Comparison of ENCODE assay signal across 9 cellular contexts in the genomic region with DNA sequence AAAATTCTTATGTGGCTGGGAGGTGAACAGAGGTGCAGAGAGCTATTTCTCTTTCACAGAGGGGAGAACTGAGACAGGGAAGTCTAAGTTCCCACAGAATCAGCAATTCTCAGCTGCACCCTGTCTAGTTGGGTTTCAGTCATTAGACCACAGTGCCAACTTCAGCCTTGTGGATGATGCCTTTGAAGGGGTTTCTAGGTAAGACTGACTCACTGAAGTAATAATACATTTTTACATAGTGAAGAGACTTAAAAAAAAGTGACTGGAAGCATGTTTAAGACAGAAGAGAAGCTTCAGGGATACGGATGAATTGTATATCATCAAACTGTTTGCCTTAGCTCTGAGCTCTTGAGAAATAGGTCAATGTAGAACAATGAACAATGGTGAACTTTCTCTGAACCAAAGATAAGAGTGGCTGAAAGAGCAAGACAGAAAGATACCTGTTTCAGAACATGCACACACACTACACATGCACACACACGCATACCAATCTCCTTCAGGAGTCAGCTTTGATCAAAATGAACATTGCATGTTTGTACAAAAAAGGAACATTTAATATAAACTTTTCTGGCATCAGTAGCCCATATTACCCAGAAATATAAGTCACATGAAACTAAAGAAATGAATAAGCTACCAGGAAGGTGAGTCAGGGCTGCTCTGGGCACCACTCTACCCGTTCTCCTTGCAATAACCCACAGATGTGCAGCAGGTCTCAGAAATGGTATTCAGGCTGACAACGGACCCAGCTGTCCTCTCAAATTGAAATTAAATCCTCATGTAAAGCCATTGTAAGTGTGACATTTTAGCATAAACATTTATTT. TPM values are rescaled to one million over a fixed set of nuclear protein-coding genes. Genes with fewer than 3 reads are reported as not detected.
DNase-seq lines count a peak whose midpoint lies in the region; ATAC-seq and TF ChIP-seq lines count a peak whose summit lies in the region.
"Had no signal": no experiment of that assay in that cellular context is flagged by ENCODE, and none has a peak within 500 bp of the region (broad histone marks: within the 10 kb centered on the region; RNA-seq: fewer than 3 reads in every experiment).

No MANE protein-coding gene starts in this region.

- no peak for TF ChIP-seq CTCF in osteocyte (IDR thresholded peaks at IDR 0.05)

- DNase-seq in COLO829 (ENCODE audit: low spot score), result peak; percentile 40
- no peak for DNase-seq in activated T-helper 1 cell treated with anti-CD3 and anti-CD28 coated beads, Interleukin-12 subunit alpha, Interleukin-12 subunit beta, Interleukin-2, Interleukin-4 antibody, amounts not matched to agents 30 ng/mL and 10 ng/mL and 1 ng/mL, durations not matched to agents 14 hours and 24 hours and 36 hours (ENCODE audit: low spot score)
- peak; percentile 38 for DNase-seq in iris pigment epithelial cell (ENCODE audit: low read depth)
- no peak for DNase-seq in NCI-H524 treated with DMSO at 0.1 percent for 48 hours (lab: John Stamatoyannopoulos, UW)
- DNase-seq in osteocyte (ENCODE audit: extremely low spot score, unreplicated experiment), result no peak
- DNase-seq in activated CD8-positive, alpha-beta memory T cell treated with anti-CD3 and anti-CD28 coated beads for 24 hours, result no peak
- DNase-seq: sigmoid colon had no signal

- no peak overlapping the region for H3K4me3 Mint-ChIP-seq in activated T-helper 1 cell treated with anti-CD3 and anti-CD28 coated beads, Interleukin-12 subunit alpha, Interleukin-12 subunit beta, Interleukin-2, Interleukin-4 antibody, amounts not matched to agents 30 ng/mL and 10 ng/mL and 1 ng/mL, durations not matched to agents 14 hours and 24 hours and 36 hours
- H3K4me3 Mint-ChIP-seq in osteocyte (ENCODE audit: unreplicated experiment), result no peak overlapping the region

- ATAC-seq in GM21576 (IDR thresholded peaks at IDR 0.05; ENCODE audit: unreplicated experiment) (peak; percentile 83), HG03039 (IDR thresholded peaks at IDR 0.05; ENCODE audit: unreplicated experiment) (no peak)

- no peaks in the 10 kb centered on the region for H3K36me3 Mint-ChIP-seq in activated T-helper 1 cell treated with anti-CD3 and anti-CD28 coated beads, Interleukin-12 subunit alpha, Interleukin-12 subunit beta, Interleukin-2, Interleukin-4 antibody, amounts not matched to agents 30 ng/mL and 10 ng/mL and 1 ng/mL, durations not matched to agents 14 hours and 24 hours and 36 hours (ENCODE audit: low read depth)
- no peaks in the 10 kb centered on the region for H3K36me3 Mint-ChIP-seq in osteocyte (ENCODE audit: unreplicated experiment)

- peak overlapping the region; percentile 42 for H3K27ac Mint-ChIP-seq in activated T-helper 1 cell treated with anti-CD3 and anti-CD28 coated beads, Interleukin-12 subunit alpha, Interleukin-12 subunit beta, Interleukin-2, Interleukin-4 antibody, amounts not matched to agents 30 ng/mL and 10 ng/mL and 1 ng/mL, durations not matched to agents 14 hours and 24 hours and 36 hours
- H3K27ac Mint-ChIP-seq in osteocyte (ENCODE audit: unreplicated experiment), result no peak overlapping the region

- H3K27me3 Mint-ChIP-seq in activated T-helper 1 cell treated with anti-CD3 and anti-CD28 coated beads, Interleukin-12 subunit alpha, Interleukin-12 subunit beta, Interleukin-2, Interleukin-4 antibody, amounts not matched to agents 30 ng/mL and 10 ng/mL and 1 ng/mL, durations not matched to agents 14 hours and 24 hours and 36 hours (ENCODE audit: insufficient read depth), result no peaks in the 10 kb centered on the region
- H3K27me3 Mint-ChIP-seq in osteocyte (ENCODE audit: unreplicated experiment), result peaks cover 19% of the 10 kb centered on the region

- intact Hi-C loops in activated T-helper 1 cell treated with anti-CD3 and anti-CD28 coated beads, Interleukin-12 subunit alpha, Interleukin-12 subunit beta, Interleukin-2, Interleukin-4 antibody, amounts not matched to agents 30 ng/mL and 10 ng/mL and 1 ng/mL, durations not matched to agents 14 hours and 24 hours and 36 hours (cut with micrococcal nuclease), result loop anchor here (2.0 kb wide), 1 partner anchor 15 kb away; no protein-coding TSS in a partner anchor

- H3K9me3 Mint-ChIP-seq in activated T-helper 1 cell treated with anti-CD3 and anti-CD28 coated beads, Interleukin-12 subunit alpha, Interleukin-12 subunit beta, Interleukin-2, Interleukin-4 antibody, amounts not matched to agents 30 ng/mL and 10 ng/mL and 1 ng/mL, durations not matched to agents 14 hours and 24 hours and 36 hours, result no peaks in the 10 kb centered on the region
- no peaks in the 10 kb centered on the region for H3K9me3 Mint-ChIP-seq in osteocyte (ENCODE audit: unreplicated experiment)

- H3K4me1 Mint-ChIP-seq in activated T-helper 1 cell treated with anti-CD3 and anti-CD28 coated beads, Interleukin-12 subunit alpha, Interleukin-12 subunit beta, Interleukin-2, Interleukin-4 antibody, amounts not matched to agents 30 ng/mL and 10 ng/mL and 1 ng/mL, durations not matched to agents 14 hours and 24 hours and 36 hours (ENCODE audit: low read depth), result peaks cover 12% of the 10 kb centered on the region
- H3K4me1 Mint-ChIP-seq in osteocyte (ENCODE audit: unreplicated experiment), result no peaks in the 10 kb centered on the region

RNA-seq across cellular contexts. Expression of a gene that starts 12.6 kb away (rescaled TPM):
- 100 and 107 TPM in 2 replicates for total RNA-seq in activated T-helper 1 cell treated with anti-CD3 and anti-CD28 coated beads, Interleukin-12 subunit alpha, Interleukin-12 subunit beta, Interleukin-2, Interleukin-4 antibody, amounts not matched to agents 30 ng/mL and 10 ng/mL and 1 ng/mL, durations not matched to agents 14 hours and 24 hours and 36 hours
- not detected in 2 replicates for total RNA-seq in osteocyte

Comparison
In these comparisons a context has a peak if more than half of its experiments do, and no peak if none do; other contexts are left out.
1. DNase-seq: peak in COLO829 (single experiment) and iris pigment epithelial cell (single experiment); none in activated T-helper 1 cell treated with anti-CD3 and anti-CD28 coated beads, Interleukin-12 subunit alpha, Interleukin-12 subunit beta, Interleukin-2, Interleukin-4 antibody, amounts not matched to agents 30 ng/mL and 10 ng/mL and 1 ng/mL, durations not matched to agents 14 hours and 24 hours and 36 hours (single experiment), NCI-H524 treated with DMSO at 0.1 percent for 48 hours (single experiment), osteocyte (single experiment) and activated CD8-positive, alpha-beta memory T cell treated with anti-CD3 and anti-CD28 coated beads for 24 hours (single experiment).
2. RNA of a gene that starts 12.6 kb away (total RNA-seq): 100 to 107 TPM in activated T-helper 1 cell treated with anti-CD3 and anti-CD28 coated beads, Interleukin-12 subunit alpha, Interleukin-12 subunit beta, Interleukin-2, Interleukin-4 antibody, amounts not matched to agents 30 ng/mL and 10 ng/mL and 1 ng/mL, durations not matched to agents 14 hours and 24 hours and 36 hours; not detected in osteocyte; every median in the first group is over 10 times any median in the second.